8 cellular contexts compared by ENCODE assay signal in the genomic region with DNA sequence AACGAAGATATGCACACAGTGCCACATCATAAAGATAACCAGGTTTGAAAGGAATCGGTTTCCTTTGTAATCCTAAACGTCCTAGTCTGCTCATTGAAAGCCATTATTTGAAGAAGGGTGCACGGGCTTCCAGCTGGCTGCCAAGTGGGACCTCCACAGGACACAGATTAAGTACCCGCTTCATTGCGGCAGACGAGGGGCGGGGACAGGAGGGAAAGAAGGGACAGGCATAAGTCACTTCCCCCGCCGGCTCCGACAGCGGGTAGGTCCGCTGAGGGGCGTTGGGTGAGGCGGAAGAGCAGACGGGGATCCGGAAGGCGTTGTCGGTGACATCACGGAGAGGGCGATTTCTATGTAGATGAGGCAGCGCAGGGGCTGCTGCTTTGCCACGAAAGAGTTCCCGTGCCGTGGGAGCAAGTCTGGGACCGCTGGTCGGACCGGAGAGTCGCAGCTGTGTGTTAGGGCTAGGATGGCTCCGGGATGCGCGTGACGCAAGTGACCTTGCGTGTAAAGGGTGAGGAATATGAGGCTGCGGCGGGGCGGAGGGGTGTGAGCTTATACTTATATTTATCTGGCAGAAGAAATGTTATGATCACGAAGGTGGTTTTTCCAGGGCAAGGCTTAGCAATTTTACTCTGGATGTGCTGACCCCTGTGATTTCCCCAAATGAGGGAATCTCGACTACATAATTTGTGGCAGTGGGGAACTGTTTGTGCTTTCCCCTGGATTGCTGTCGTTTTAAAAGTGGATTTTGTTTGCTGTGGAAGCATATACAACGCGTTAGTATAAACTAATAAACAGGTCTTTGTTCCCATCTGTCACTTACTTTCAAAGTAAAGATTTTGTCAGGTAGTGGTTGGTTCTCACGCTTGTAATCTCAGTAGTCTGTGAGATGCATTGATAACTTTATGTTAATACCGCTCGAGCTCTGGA.
DNase-seq lines count a peak whose midpoint lies in the region; ATAC-seq and TF ChIP-seq lines count a peak whose summit lies in the region.
"Not testable (repeated sequence)": the region's sequence is repeated elsewhere in the genome, so short reads cannot be mapped to it uniquely, and the experiment has no call there.

No MANE protein-coding gene starts in this region.

- not testable (repeated sequence) for H3K36me3 Mint-ChIP-seq in activated naive CD4-positive, alpha-beta T cell treated with anti-CD3 and anti-CD28 coated beads for 36 hours (ENCODE audit: low read depth)
- H3K36me3 Mint-ChIP-seq in nephron progenitor cell (ENCODE audit: low read depth) = peaks cover 19% of the 10 kb centered on the region

- intact Hi-C loops in activated naive CD4-positive, alpha-beta T cell treated with anti-CD3 and anti-CD28 coated beads for 36 hours (cut with micrococcal nuclease) = loop anchor here (1.0 to 2.0 kb wide), 4 partner anchors 14 to 120 kb away; no protein-coding TSS in a partner anchor

- not testable (repeated sequence) for H3K27me3 Mint-ChIP-seq in activated naive CD4-positive, alpha-beta T cell treated with anti-CD3 and anti-CD28 coated beads for 36 hours (ENCODE audit: low read depth); nephron progenitor cell (ENCODE audit: low read depth, poor library complexity)

- TF ChIP-seq EP300 in gastroesophageal sphincter (IDR thresholded peaks at IDR 0.05) = not testable (repeated sequence)

- H3K4me3 Mint-ChIP-seq in activated naive CD4-positive, alpha-beta T cell treated with anti-CD3 and anti-CD28 coated beads for 36 hours = peak overlapping the region; percentile 87
- H3K4me3 Mint-ChIP-seq in nephron progenitor cell = peak overlapping the region; percentile 94

- ATAC-seq in GM21825 (IDR thresholded peaks at IDR 0.05; ENCODE audit: unreplicated experiment) = peak; percentile 89
- ATAC-seq in gastroesophageal sphincter = peak; percentile 96

- H3K36me3 ChIP-seq in gastroesophageal sphincter = not testable (repeated sequence)

- H3K4me1 Mint-ChIP-seq in activated naive CD4-positive, alpha-beta T cell treated with anti-CD3 and anti-CD28 coated beads for 36 hours (ENCODE audit: low read depth) = peaks cover 34% of the 10 kb centered on the region
- H3K4me1 Mint-ChIP-seq in nephron progenitor cell = peaks cover 38% of the 10 kb centered on the region

- H3K4me3 ChIP-seq in gastroesophageal sphincter = peak overlapping the region; percentile 59 to 62

- TF ChIP-seq POLR2A in gastroesophageal sphincter (IDR thresholded peaks at IDR 0.05) = peak; percentile 20

- DNase-seq in EH (ENCODE audit: low read depth) (peak; percentile 41), Kasumi-1 (lab: John Stamatoyannopoulos, UW) (peak; percentile 54 to 73), SKM-1 (lab: John Stamatoyannopoulos, UW; ENCODE audit: unreplicated experiment) (peak; percentile 55), nephron progenitor cell (peak; percentile 73)
- DNase-seq in activated naive CD4-positive, alpha-beta T cell treated with anti-CD3 and anti-CD28 coated beads for 36 hours = peak; percentile 93
- DNase-seq in stimulated activated CD8-positive, alpha-beta memory T cell treated with anti-CD3 and anti-CD28 coated beads, Interleukin-7, amount 100 ng/mL, for 48 hours (ENCODE audit: extremely low read depth in 1 of 2, low read depth in 1 of 2) = peak; percentile 75 to 89

- not testable (repeated sequence) for H3K9me3 Mint-ChIP-seq in activated naive CD4-positive, alpha-beta T cell treated with anti-CD3 and anti-CD28 coated beads for 36 hours; nephron progenitor cell

- H3K27ac ChIP-seq in gastroesophageal sphincter = peak overlapping the region in 3 of 4 donors; percentile 65 to 66 (median 65)

- not testable (repeated sequence) for H3K9me3 ChIP-seq in gastroesophageal sphincter

- not testable (repeated sequence) for TF ChIP-seq CTCF in gastroesophageal sphincter (IDR thresholded peaks at IDR 0.05); nephron progenitor cell (IDR thresholded peaks at IDR 0.05)

- H3K27me3 ChIP-seq in gastroesophageal sphincter = not testable (repeated sequence)

- 0 to 9% methylated on average over 8 to 22 of the region's 45 CpGs for WGBS in gastroesophageal sphincter (ENCODE audit: low coverage in 1 of 2), 2 donors

- not testable (repeated sequence) for H3K4me1 ChIP-seq in gastroesophageal sphincter

- CTCF ChIA-PET in activated naive CD4-positive, alpha-beta T cell treated with anti-CD3 and anti-CD28 coated beads for 36 hours (lab: Charles Lee) = not testable (repeated sequence)

- H3K27ac Mint-ChIP-seq in activated naive CD4-positive, alpha-beta T cell treated with anti-CD3 and anti-CD28 coated beads for 36 hours = peak overlapping the region; percentile 99
- peak overlapping the region; percentile 99 for H3K27ac Mint-ChIP-seq in nephron progenitor cell

Comparison
In these comparisons a context has a peak if more than half of its experiments do, and no peak if none do; other contexts are left out.
1. Peak in every context shown above with its lines: DNase-seq, ATAC-seq, H3K4me3 ChIP-seq and H3K27ac ChIP-seq.
2. DNase-seq: peak in every context shown above with its lines; median percentile 93 in activated naive CD4-positive, alpha-beta T cell treated with anti-CD3 and anti-CD28 coated beads for 36 hours; 82 in stimulated activated CD8-positive, alpha-beta memory T cell treated with anti-CD3 and anti-CD28 coated beads, Interleukin-7, amount 100 ng/mL, for 48 hours; 73 in nephron progenitor cell; 64 in Kasumi-1; 55 in SKM-1; 41 in EH.